Comparison of ENCODE assay signal across 19 cellular contexts in the genomic region with DNA sequence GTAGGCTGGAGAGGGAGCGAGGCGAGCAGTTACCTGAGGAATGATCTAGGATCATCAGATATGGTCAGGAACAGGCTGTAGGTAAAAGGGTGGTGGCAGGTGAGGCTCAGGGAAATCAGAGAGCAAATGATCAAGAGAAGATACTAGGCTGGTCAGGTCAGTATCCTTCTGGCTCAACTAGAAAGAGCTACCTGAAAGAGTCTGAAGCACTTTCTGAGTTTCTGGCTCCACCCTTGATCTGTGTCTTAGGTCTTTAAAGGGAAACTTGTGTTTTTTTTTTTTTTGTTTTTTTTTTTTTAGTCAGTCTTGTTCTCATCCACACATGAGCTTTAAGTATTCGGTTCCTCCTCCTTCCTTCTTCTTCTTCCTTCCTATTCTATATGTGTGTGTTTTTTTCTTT. TPM values are rescaled to one million over a fixed set of nuclear protein-coding genes. Genes with fewer than 3 reads are reported as not detected.
A peak's percentile ranks its signal among the peaks of the same experiment; 100 is the strongest.
DNase-seq lines count a peak whose midpoint lies in the region; ATAC-seq and TF ChIP-seq lines count a peak whose summit lies in the region.
"Had no signal": no experiment of that assay in that cellular context is flagged by ENCODE, and none has a peak within 500 bp of the region (broad histone marks: within the 10 kb centered on the region; RNA-seq: fewer than 3 reads in every experiment).

No MANE protein-coding gene starts in this region.

- peak; percentile 13 for DNase-seq in GM20000 (ENCODE audit: low spot score)
- DNase-seq in nephron progenitor cell, result no peak
- no peak for DNase-seq in activated CD4-positive, alpha-beta memory T cell treated with anti-CD3 and anti-CD28 coated beads for 36 hours
- no peak for DNase-seq in effector CD4-positive, alpha-beta T cell
- no peak for DNase-seq in NCI-H2227 treated with DMSO at 0.1 percent for 48 hours (lab: John Stamatoyannopoulos, UW)
- DNase-seq: BE2C; DMS 273 treated with DMSO at 0.1 percent for 48 hours; GM23248; MV-4-11; NCI-H1436; NCI-H2081 treated with DMSO at 0.1 percent for 48 hours; NCI-H226; NCI-H526; NK-92 treated with Interleukin-12 subunit alpha and Interleukin-12 subunit beta, amount 100 ng/mL, for 24 hours; SW 1271; T-helper 9 cell had no signal

- TF ChIP-seq CTCF in GM20000 (IDR thresholded peaks at IDR 0.05; ENCODE audit: extremely low read depth, missing control alignments) (no peak), nephron progenitor cell (IDR thresholded peaks at IDR 0.05) (no peak)

- H3K27me3 Mint-ChIP-seq in nephron progenitor cell (ENCODE audit: low read depth, poor library complexity), result no peaks in the 10 kb centered on the region
- H3K27me3 Mint-ChIP-seq in activated CD4-positive, alpha-beta memory T cell treated with anti-CD3 and anti-CD28 coated beads for 36 hours, result no peaks in the 10 kb centered on the region
- H3K27me3 Mint-ChIP-seq: IgD-negative memory B cell had no signal

- H3K9me3 Mint-ChIP-seq in nephron progenitor cell, result no peaks in the 10 kb centered on the region
- H3K9me3 Mint-ChIP-seq in activated CD4-positive, alpha-beta memory T cell treated with anti-CD3 and anti-CD28 coated beads for 36 hours, result no peaks in the 10 kb centered on the region

- ATAC-seq in GM18498 (IDR thresholded peaks at IDR 0.05; ENCODE audit: unreplicated experiment), result peak; percentile 48
- peak; percentile 59 for ATAC-seq in HG03045 (IDR thresholded peaks at IDR 0.05; ENCODE audit: unreplicated experiment)

- H3K4me1 Mint-ChIP-seq in nephron progenitor cell, result no peaks in the 10 kb centered on the region
- no peaks in the 10 kb centered on the region for H3K4me1 Mint-ChIP-seq in activated CD4-positive, alpha-beta memory T cell treated with anti-CD3 and anti-CD28 coated beads for 36 hours (ENCODE audit: low read depth)

- intact Hi-C loops in activated CD4-positive, alpha-beta memory T cell treated with anti-CD3 and anti-CD28 coated beads for 36 hours (cut with micrococcal nuclease), result no loop called here

- CTCF ChIA-PET in activated CD4-positive, alpha-beta memory T cell treated with anti-CD3 and anti-CD28 coated beads for 36 hours (lab: Charles Lee), result no interaction called here

- POLR2A ChIA-PET in activated CD4-positive, alpha-beta memory T cell treated with anti-CD3 and anti-CD28 coated beads for 36 hours (lab: Charles Lee), result no interaction called here

- no peak overlapping the region for H3K4me3 Mint-ChIP-seq in nephron progenitor cell
- no peak overlapping the region for H3K4me3 Mint-ChIP-seq in activated CD4-positive, alpha-beta memory T cell treated with anti-CD3 and anti-CD28 coated beads for 36 hours
- H3K4me3 Mint-ChIP-seq: IgD-negative memory B cell had no signal

- H3K27ac Mint-ChIP-seq in nephron progenitor cell, result peak overlapping the region; percentile 13
- no peak overlapping the region for H3K27ac Mint-ChIP-seq in activated CD4-positive, alpha-beta memory T cell treated with anti-CD3 and anti-CD28 coated beads for 36 hours

- H3K36me3 Mint-ChIP-seq in nephron progenitor cell (ENCODE audit: low read depth), result no peaks in the 10 kb centered on the region
- no peaks in the 10 kb centered on the region for H3K36me3 Mint-ChIP-seq in activated CD4-positive, alpha-beta memory T cell treated with anti-CD3 and anti-CD28 coated beads for 36 hours

RNA-seq across cellular contexts. Expression of a gene that starts 10.5 kb away (rescaled TPM):
- 1 to 10 TPM; 1.8 to 2.2 TPM for total RNA-seq in activated CD4-positive, alpha-beta memory T cell treated with anti-CD3 and anti-CD28 coated beads for 36 hours
